1 cellular context compared by ENCODE assay signal in genomic region chr21:41295721-41296254, GRCh38.
TF ChIP-seq lines count a peak whose summit lies in the region.

No MANE protein-coding gene starts in this region.

TF ChIP-seq in IMR-90, 13 proteins besides CTCF, POLR2A, EP300 and RAD21 (continued from another document):
- TF ChIP-seq CHD1 (IDR thresholded peaks at IDR 0.05; ENCODE audit: low read depth, low read length): no peak
- no peak for TF ChIP-seq MXI1 (IDR thresholded peaks at IDR 0.05; ENCODE audit: borderline replicate concordance, low read depth, low read length)
- no peak for TF ChIP-seq BHLHE40 (IDR thresholded peaks at IDR 0.05; ENCODE audit: low read depth, low read length)
- no peak for TF ChIP-seq NFE2L2 (IDR thresholded peaks at IDR 0.05; ENCODE audit: low read depth, low read length)
- TF ChIP-seq, protein P1, sequence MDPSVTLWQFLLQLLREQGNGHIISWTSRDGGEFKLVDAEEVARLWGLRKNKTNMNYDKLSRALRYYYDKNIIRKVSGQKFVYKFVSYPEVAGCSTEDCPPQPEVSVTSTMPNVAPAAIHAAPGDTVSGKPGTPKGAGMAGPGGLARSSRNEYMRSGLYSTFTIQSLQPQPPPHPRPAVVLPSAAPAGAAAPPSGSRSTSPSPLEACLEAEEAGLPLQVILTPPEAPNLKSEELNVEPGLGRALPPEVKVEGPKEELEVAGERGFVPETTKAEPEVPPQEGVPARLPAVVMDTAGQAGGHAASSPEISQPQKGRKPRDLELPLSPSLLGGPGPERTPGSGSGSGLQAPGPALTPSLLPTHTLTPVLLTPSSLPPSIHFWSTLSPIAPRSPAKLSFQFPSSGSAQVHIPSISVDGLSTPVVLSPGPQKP (IDR thresholded peaks at IDR 0.05; ENCODE audit: borderline replicate concordance, low read depth, low read length): no peak
- TF ChIP-seq, protein P2, sequence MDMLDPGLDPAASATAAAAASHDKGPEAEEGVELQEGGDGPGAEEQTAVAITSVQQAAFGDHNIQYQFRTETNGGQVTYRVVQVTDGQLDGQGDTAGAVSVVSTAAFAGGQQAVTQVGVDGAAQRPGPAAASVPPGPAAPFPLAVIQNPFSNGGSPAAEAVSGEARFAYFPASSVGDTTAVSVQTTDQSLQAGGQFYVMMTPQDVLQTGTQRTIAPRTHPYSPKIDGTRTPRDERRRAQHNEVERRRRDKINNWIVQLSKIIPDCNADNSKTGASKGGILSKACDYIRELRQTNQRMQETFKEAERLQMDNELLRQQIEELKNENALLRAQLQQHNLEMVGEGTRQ (IDR thresholded peaks at IDR 0.05; ENCODE audit: low read depth, low read length): no peak
- TF ChIP-seq SMC3 (IDR thresholded peaks at IDR 0.05; ENCODE audit: low read depth, low read length): no peak
- no peak for TF ChIP-seq RCOR1 (IDR thresholded peaks at IDR 0.05; ENCODE audit: insufficient replicate concordance, low read length)
- no peak for TF ChIP-seq RFX5 (IDR thresholded peaks at IDR 0.05; ENCODE audit: low read depth, low read length)
- TF ChIP-seq FOS (IDR thresholded peaks at IDR 0.05; ENCODE audit: low read depth, low read length): no peak
- no peak for TF ChIP-seq CEBPB (IDR thresholded peaks at IDR 0.05; ENCODE audit: low read depth, low read length)
- no peak for TF ChIP-seq MAZ (IDR thresholded peaks at IDR 0.05; ENCODE audit: borderline replicate concordance, low read depth, low read length)
